ENCODE assay signal across 16 cellular contexts in genomic region chrX:129825746-129826505, GRCh38. TPM values are rescaled to one million over a fixed set of nuclear protein-coding genes. Genes with fewer than 3 reads are reported as not detected.
DNase-seq lines count a peak whose midpoint lies in the region; ATAC-seq and TF ChIP-seq lines count a peak whose summit lies in the region.
"Had no signal": no experiment of that assay in that cellular context is flagged by ENCODE, and none has a peak within 500 bp of the region (broad histone marks: within the 10 kb centered on the region; RNA-seq: fewer than 3 reads in every experiment).

No MANE protein-coding gene starts in this region.

- peak overlapping the region; percentile 4 for H3K4me3 Mint-ChIP-seq in activated naive CD8-positive, alpha-beta T cell treated with anti-CD3 and anti-CD28 coated beads, Interleukin-2, amount 10 ng/mL, durations not matched to agents 7 days and 5 days
- H3K4me3 Mint-ChIP-seq in activated naive CD8-positive, alpha-beta T cell treated with anti-CD3 and anti-CD28 coated beads for 36 hours, result no peak overlapping the region
- no peak overlapping the region for H3K4me3 Mint-ChIP-seq in T-helper 2 cell treated with Interferon-gamma antibody and Interleukin-4, amounts not matched to agents 5 μg/mL and 100 μg/mL, for 36 hours

- no peaks in the 10 kb centered on the region for H3K27me3 ChIP-seq in tibial artery

- no peak overlapping the region for H3K27ac ChIP-seq in tibial artery

- peaks cover 0 to 35% (median 5%) of the 10 kb centered on the region in 3 donors for H3K36me3 ChIP-seq in tibial artery

- H3K9me3 ChIP-seq in tibial artery, result no peaks in the 10 kb centered on the region

- intact Hi-C loops in left colon (cut with DNase I, micrococcal nuclease), result no loop called here
- intact Hi-C loops in tibial artery (cut with DNase I; ENCODE audit: low total_unique reads), result loop anchor here (10.0 kb wide), 1 partner anchor 221 kb away; no protein-coding TSS in a partner anchor

- peaks cover 9% of the 10 kb centered on the region for H3K4me1 Mint-ChIP-seq in activated naive CD8-positive, alpha-beta T cell treated with anti-CD3 and anti-CD28 coated beads, Interleukin-2, amount 10 ng/mL, durations not matched to agents 7 days and 5 days
- H3K4me1 Mint-ChIP-seq in activated naive CD8-positive, alpha-beta T cell treated with anti-CD3 and anti-CD28 coated beads for 36 hours, result peaks cover 11% of the 10 kb centered on the region
- peaks cover 7% of the 10 kb centered on the region for H3K4me1 Mint-ChIP-seq in T-helper 2 cell treated with Interferon-gamma antibody and Interleukin-4, amounts not matched to agents 5 μg/mL and 100 μg/mL, for 36 hours (ENCODE audit: low read depth)

- DNase-seq in activated naive CD8-positive, alpha-beta T cell treated with anti-CD3 and anti-CD28 coated beads, Interleukin-2, amount 10 ng/mL, durations not matched to agents 7 days and 5 days, result no peak
- DNase-seq in activated naive CD8-positive, alpha-beta T cell treated with anti-CD3 and anti-CD28 coated beads for 36 hours, result no peak
- no peak for DNase-seq in T-helper 2 cell treated with Interferon-gamma antibody and Interleukin-4, amounts not matched to agents 5 μg/mL and 100 μg/mL, for 36 hours (ENCODE audit: low spot score)
- peak; percentile 30 to 34 for DNase-seq in left colon
- no peak for DNase-seq in tibial artery
- DNase-seq in ureter (ENCODE audit: low spot score), result no peak
- no peak for DNase-seq in GOT3 (lab: John Stamatoyannopoulos, UW)
- DNase-seq in NCI-H345 (lab: John Stamatoyannopoulos, UW), result no peak
- DNase-seq: effector CD8-positive, alpha-beta T cell; NCI-H2029 treated with DMSO at 0.1 percent for 48 hours; NCI-H82; stimulated activated CD4-positive, alpha-beta T cell treated with anti-CD3 and anti-CD28 coated beads, Interleukin-2, amount 100 ng/mL, for 48 hours; trophoblast cell had no signal

- no peaks in the 10 kb centered on the region for H3K4me1 ChIP-seq in tibial artery

- peaks cover 3% of the 10 kb centered on the region for H3K36me3 Mint-ChIP-seq in activated naive CD8-positive, alpha-beta T cell treated with anti-CD3 and anti-CD28 coated beads, Interleukin-2, amount 10 ng/mL, durations not matched to agents 7 days and 5 days
- H3K36me3 Mint-ChIP-seq in activated naive CD8-positive, alpha-beta T cell treated with anti-CD3 and anti-CD28 coated beads for 36 hours, result peaks cover 14% of the 10 kb centered on the region
- peaks cover 9% of the 10 kb centered on the region for H3K36me3 Mint-ChIP-seq in T-helper 2 cell treated with Interferon-gamma antibody and Interleukin-4, amounts not matched to agents 5 μg/mL and 100 μg/mL, for 36 hours (ENCODE audit: low read depth)

- no peak overlapping the region for H3K4me3 ChIP-seq in tibial artery

- H3K27ac Mint-ChIP-seq in activated naive CD8-positive, alpha-beta T cell treated with anti-CD3 and anti-CD28 coated beads, Interleukin-2, amount 10 ng/mL, durations not matched to agents 7 days and 5 days, result peak overlapping the region; percentile 40
- no peak overlapping the region for H3K27ac Mint-ChIP-seq in activated naive CD8-positive, alpha-beta T cell treated with anti-CD3 and anti-CD28 coated beads for 36 hours
- peak overlapping the region; percentile 63 for H3K27ac Mint-ChIP-seq in T-helper 2 cell treated with Interferon-gamma antibody and Interleukin-4, amounts not matched to agents 5 μg/mL and 100 μg/mL, for 36 hours

- TF ChIP-seq CTCF in tibial artery (IDR thresholded peaks at IDR 0.05), result no peak

- POLR2A ChIA-PET in activated naive CD8-positive, alpha-beta T cell treated with anti-CD3 and anti-CD28 coated beads, Interleukin-2, amount 10 ng/mL, durations not matched to agents 7 days and 5 days (lab: Charles Lee), result interaction anchor here (0.6 to 1.0 kb wide), 2 partner anchors 12 to 13 kb away, joined by 3 read pairs; no protein-coding TSS in a partner anchor

- H3K9me3 Mint-ChIP-seq in activated naive CD8-positive, alpha-beta T cell treated with anti-CD3 and anti-CD28 coated beads, Interleukin-2, amount 10 ng/mL, durations not matched to agents 7 days and 5 days, result no peaks in the 10 kb centered on the region
- H3K9me3 Mint-ChIP-seq in activated naive CD8-positive, alpha-beta T cell treated with anti-CD3 and anti-CD28 coated beads for 36 hours, result no peaks in the 10 kb centered on the region
- no peaks in the 10 kb centered on the region for H3K9me3 Mint-ChIP-seq in T-helper 2 cell treated with Interferon-gamma antibody and Interleukin-4, amounts not matched to agents 5 μg/mL and 100 μg/mL, for 36 hours

- H3K27me3 Mint-ChIP-seq in activated naive CD8-positive, alpha-beta T cell treated with anti-CD3 and anti-CD28 coated beads, Interleukin-2, amount 10 ng/mL, durations not matched to agents 7 days and 5 days, result no peaks in the 10 kb centered on the region
- H3K27me3 Mint-ChIP-seq in activated naive CD8-positive, alpha-beta T cell treated with anti-CD3 and anti-CD28 coated beads for 36 hours, result no peaks in the 10 kb centered on the region
- H3K27me3 Mint-ChIP-seq in T-helper 2 cell treated with Interferon-gamma antibody and Interleukin-4, amounts not matched to agents 5 μg/mL and 100 μg/mL, for 36 hours (ENCODE audit: low read depth), result no peaks in the 10 kb centered on the region

- peak; percentile 42 for ATAC-seq in activated naive CD8-positive, alpha-beta T cell treated with anti-CD3 and anti-CD28 coated beads, Interleukin-2, amount 10 ng/mL, durations not matched to agents 7 days and 5 days (ENCODE audit: low read depth)
- ATAC-seq in left colon, result peak; percentile 90
- ATAC-seq: Right ventricle myocardium inferior, sciatic nerve had no signal

RNA-seq across cellular contexts. Expression of gene ZDHHC9, which starts 17.8 kb away (rescaled TPM):
- 1 to 10 TPM; 5.7 to 6.7 TPM for total RNA-seq in activated naive CD8-positive, alpha-beta T cell treated with anti-CD3 and anti-CD28 coated beads, Interleukin-2, amount 10 ng/mL, durations not matched to agents 7 days and 5 days
- total RNA-seq in activated naive CD8-positive, alpha-beta T cell treated with anti-CD3 and anti-CD28 coated beads for 36 hours, result 10 to 100 TPM; 10.9 to 12.8 TPM
- 10 to 100 TPM; 34.5 to 41.6 TPM for total RNA-seq in left colon
- total RNA-seq in ureter, result 34.3 TPM

RNA-seq across cellular contexts. Expression of gene SASH3, which starts 46.2 kb away (rescaled TPM):
- 100 to 1,000 TPM; 239 to 241 TPM for total RNA-seq in activated naive CD8-positive, alpha-beta T cell treated with anti-CD3 and anti-CD28 coated beads, Interleukin-2, amount 10 ng/mL, durations not matched to agents 7 days and 5 days
- 100 to 1,000 TPM; 121 to 123 TPM for total RNA-seq in activated naive CD8-positive, alpha-beta T cell treated with anti-CD3 and anti-CD28 coated beads for 36 hours
- total RNA-seq in left colon (1 to 10 TPM; 1.3 to 7.5 TPM), ureter (8.4 TPM)
- total RNA-seq: lung microvascular endothelial cell had no signal

Comparison
In these comparisons a context has a peak if more than half of its experiments do, and no peak if none do; other contexts are left out.
1. DNase-seq: peak in left colon (2 of 2); none in activated naive CD8-positive, alpha-beta T cell treated with anti-CD3 and anti-CD28 coated beads, Interleukin-2, amount 10 ng/mL, durations not matched to agents 7 days and 5 days (single experiment), activated naive CD8-positive, alpha-beta T cell treated with anti-CD3 and anti-CD28 coated beads for 36 hours (single experiment), T-helper 2 cell treated with Interferon-gamma antibody and Interleukin-4, amounts not matched to agents 5 μg/mL and 100 μg/mL, for 36 hours (single experiment), tibial artery (0 of 2), ureter (single experiment), GOT3 (single experiment) and NCI-H345 (single experiment).
2. RNA of gene SASH3, which starts 46.2 kb away (total RNA-seq): 239 to 241 TPM in activated naive CD8-positive, alpha-beta T cell treated with anti-CD3 and anti-CD28 coated beads, Interleukin-2, amount 10 ng/mL, durations not matched to agents 7 days and 5 days and 121 to 123 TPM in activated naive CD8-positive, alpha-beta T cell treated with anti-CD3 and anti-CD28 coated beads for 36 hours; 8.4 TPM in ureter (single experiment) and 1.3 to 7.5 TPM in left colon; every median in the first group is over 10 times any median in the second.